Comparison of ENCODE assay signal across 27 cellular contexts in the genomic region with DNA sequence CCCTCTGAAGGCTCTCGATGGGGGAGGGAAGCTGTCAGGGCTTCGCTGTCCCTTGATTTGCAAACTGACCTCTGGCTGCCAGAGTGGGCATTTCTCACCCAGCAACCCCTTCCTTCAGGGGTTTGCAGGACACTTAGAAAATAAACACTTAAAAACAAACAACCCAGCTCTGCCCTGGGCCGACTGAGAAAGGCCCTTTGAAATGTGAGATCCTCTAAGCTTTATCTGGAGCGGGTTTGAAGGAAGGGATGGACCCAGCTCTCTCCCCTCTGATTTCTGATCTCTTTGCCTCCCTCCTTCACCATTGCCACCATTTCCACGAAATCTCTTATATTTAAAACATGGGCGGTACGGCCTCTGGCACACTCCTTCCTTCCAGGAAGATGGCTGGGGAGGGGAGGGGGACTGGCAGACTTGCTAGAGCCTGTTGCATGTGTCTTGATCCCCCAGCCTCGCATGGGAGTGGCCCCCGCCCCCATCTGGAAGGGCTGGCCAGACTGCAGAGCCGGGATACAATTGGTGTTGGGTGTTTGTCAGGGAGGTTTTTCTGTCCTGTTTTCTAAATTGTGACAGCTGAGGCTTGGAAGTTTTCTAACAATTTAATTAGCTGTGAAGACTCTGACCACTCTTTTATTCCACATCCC. TPM values are rescaled to one million over a fixed set of nuclear protein-coding genes. Genes with fewer than 3 reads are reported as not detected.
"Had no signal": no experiment of that assay in that cellular context is flagged by ENCODE, and none has a peak within 500 bp of the region (broad histone marks: within the 10 kb centered on the region; RNA-seq: fewer than 3 reads in every experiment).

No MANE protein-coding gene starts in this region.

- DNase-seq: activated CD4-positive, alpha-beta T cell treated with anti-CD3 and anti-CD28 coated beads for 48 hours; activated CD4-positive, alpha-beta T cell treated with anti-CD3 and anti-CD28 coated beads, Interleukin-2, amount 50 U/mL, for 4 hours; activated CD4-positive, CD25-positive, alpha-beta regulatory T cell treated with anti-CD3 and anti-CD28 coated beads, Interleukin-2, amount 50 U/mL, for 72 hours; activated CD8-positive, alpha-beta memory T cell treated with anti-CD3 and anti-CD28 coated beads, Interleukin-2, amount 10 ng/mL, durations not matched to agents 7 days and 5 days; activated effector memory CD4-positive, alpha-beta T cell treated with anti-CD3 and anti-CD28 coated beads, Interleukin-2, amount 50 U/mL, for 16 hours; activated naive CD4-positive, alpha-beta T cell treated with Interleukin-2 at 50 U/mL for 16 hours; activated naive CD8-positive, alpha-beta T cell treated with anti-CD3 and anti-CD28 coated beads, Interleukin-2, amount 50 U/mL, for 24 hours; activated T-cell treated with anti-CD3 and anti-CD28 coated beads, Interleukin-2, amount 50 U/mL, for 4 hours; amygdala; brain microvascular endothelial cell; MV-4-11; NCI-H1092 treated with DMSO at 0.1 percent for 48 hours; NCI-H1436; NCI-H1694 treated with DMSO at 0.1 percent for 48 hours; NCI-H2081; NCI-H446; NCI-H524; Peyer's patch; SHP77 had no signal

- H3K4me2 ChIP-seq: KMS-11 had no signal

- H3K27ac Mint-ChIP-seq: activated CD8-positive, alpha-beta memory T cell treated with anti-CD3 and anti-CD28 coated beads, Interleukin-2, amount 10 ng/mL, durations not matched to agents 7 days and 5 days; activated naive CD4-positive, alpha-beta T cell treated with anti-CD3 and anti-CD28 coated beads, Interleukin-2, amount 50 U/mL, for 72 hours; activated naive CD8-positive, alpha-beta T cell treated with anti-CD3 and anti-CD28 coated beads, Interleukin-2, amount 50 U/mL, for 24 hours; T-helper 1 cell treated with Interleukin-12 subunit alpha and Interleukin-12 subunit beta and Interleukin-4 antibody, amounts not matched to agents 30 μg/mL and 1 μg/mL, for 36 hours had no signal

- H3K9ac ChIP-seq: KMS-11 had no signal

- H3K27me3 ChIP-seq: brain microvascular endothelial cell, cardiac muscle cell, Peyer's patch, SJSA1 had no signal

- H3K4me3 ChIP-seq: cardiac muscle cell, Peyer's patch, SJSA1 had no signal

- H3K36me3 Mint-ChIP-seq: activated CD8-positive, alpha-beta memory T cell treated with anti-CD3 and anti-CD28 coated beads, Interleukin-2, amount 10 ng/mL, durations not matched to agents 7 days and 5 days; activated naive CD4-positive, alpha-beta T cell treated with anti-CD3 and anti-CD28 coated beads, Interleukin-2, amount 50 U/mL, for 72 hours had no signal

- ATAC-seq: activated CD8-positive, alpha-beta memory T cell treated with anti-CD3 and anti-CD28 coated beads, Interleukin-2, amount 10 ng/mL, durations not matched to agents 7 days and 5 days; activated naive CD4-positive, alpha-beta T cell treated with anti-CD3 and anti-CD28 coated beads, Interleukin-2, amount 50 U/mL, for 72 hours; activated naive CD8-positive, alpha-beta T cell treated with anti-CD3 and anti-CD28 coated beads, Interleukin-2, amount 50 U/mL, for 24 hours; activated T-cell treated with anti-CD3 and anti-CD28 coated beads, Interleukin-2, amount 50 U/mL, for 4 hours; SK-N-SH treated with all-trans-retinoic acid at 6 μM for 48 hours had no signal

- H3K4me1 ChIP-seq: Peyer's patch, SJSA1 had no signal

- H3K4me3 Mint-ChIP-seq: activated CD8-positive, alpha-beta memory T cell treated with anti-CD3 and anti-CD28 coated beads, Interleukin-2, amount 10 ng/mL, durations not matched to agents 7 days and 5 days; activated naive CD8-positive, alpha-beta T cell treated with anti-CD3 and anti-CD28 coated beads, Interleukin-2, amount 50 U/mL, for 24 hours; activated T-cell treated with anti-CD3 and anti-CD28 coated beads, Interleukin-2, amount 50 U/mL, for 4 hours; T-helper 1 cell treated with Interleukin-12 subunit alpha and Interleukin-12 subunit beta and Interleukin-4 antibody, amounts not matched to agents 30 μg/mL and 1 μg/mL, for 36 hours had no signal

- H3K27ac ChIP-seq: brain microvascular endothelial cell, cardiac muscle cell, KMS-11, Peyer's patch, RWPE1, SJSA1 had no signal

- H3K9me3 Mint-ChIP-seq: activated naive CD4-positive, alpha-beta T cell treated with anti-CD3 and anti-CD28 coated beads, Interleukin-2, amount 50 U/mL, for 72 hours; activated naive CD8-positive, alpha-beta T cell treated with anti-CD3 and anti-CD28 coated beads, Interleukin-2, amount 50 U/mL, for 24 hours; activated T-cell treated with anti-CD3 and anti-CD28 coated beads, Interleukin-2, amount 50 U/mL, for 4 hours; T-helper 1 cell treated with Interleukin-12 subunit alpha and Interleukin-12 subunit beta and Interleukin-4 antibody, amounts not matched to agents 30 μg/mL and 1 μg/mL, for 36 hours had no signal

- H3K36me3 ChIP-seq: brain microvascular endothelial cell, cardiac muscle cell, Peyer's patch, SJSA1 had no signal

- H3K9me3 ChIP-seq: Peyer's patch, SJSA1 had no signal

RNA-seq across cellular contexts. Expression of a gene that starts 20.2 kb away (rescaled TPM):
- total RNA-seq: activated naive CD4-positive, alpha-beta T cell treated with anti-CD3 and anti-CD28 coated beads, Interleukin-2, amount 50 U/mL, for 72 hours; MCF 10A had no signal
